Comparison of ENCODE assay signal across 8 cellular contexts in the genomic region with DNA sequence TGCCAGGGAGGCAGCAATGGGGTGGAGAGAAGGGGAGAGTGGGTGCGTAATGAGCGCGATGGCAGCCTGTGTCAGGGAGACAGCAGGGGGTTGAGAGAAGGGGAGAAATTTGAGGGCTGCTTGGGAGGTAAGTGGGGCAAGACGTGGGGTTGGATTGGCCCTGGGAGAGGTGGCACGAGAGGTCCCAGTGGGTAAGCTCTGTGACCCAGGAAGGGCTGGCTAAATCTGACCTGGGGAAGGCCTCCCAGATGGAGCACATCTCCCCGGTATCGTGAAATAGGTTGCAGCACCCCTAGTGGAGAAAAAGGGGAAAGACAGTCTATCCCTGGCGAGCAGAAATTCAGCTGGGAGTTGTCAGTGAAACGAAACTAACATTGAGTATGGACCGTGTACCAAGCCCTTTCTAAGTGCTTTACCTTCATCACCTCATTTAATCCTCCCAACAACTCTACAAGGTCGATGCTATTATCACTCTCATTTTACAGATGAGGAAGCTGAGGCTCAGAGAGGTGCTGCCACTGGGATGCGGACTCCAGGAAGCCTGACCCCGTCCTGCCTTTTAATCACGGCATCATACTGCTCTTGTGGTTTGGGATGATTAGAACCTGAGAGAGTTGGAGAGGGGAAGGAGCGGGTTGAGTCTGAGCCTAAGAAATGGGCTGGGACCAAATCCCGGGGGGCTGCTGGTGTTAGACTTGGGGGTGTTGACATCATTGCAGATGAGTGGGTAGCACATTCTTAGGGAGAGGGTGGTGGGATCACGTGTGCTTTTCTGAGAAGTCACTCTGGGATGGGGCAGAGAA. TPM values are rescaled to one million over a fixed set of nuclear protein-coding genes. Genes with fewer than 3 reads are reported as not detected.
A peak's percentile ranks its signal among the peaks of the same experiment; 100 is the strongest.
DNase-seq lines count a peak whose midpoint lies in the region; ATAC-seq and TF ChIP-seq lines count a peak whose summit lies in the region.

No MANE protein-coding gene starts in this region.

- peaks cover 24% of the 10 kb centered on the region for H3F3A ChIP-seq in GM23248 (ENCODE audit: insufficient read depth)

- H4K20me1 ChIP-seq in GM23248 (ENCODE audit: insufficient read depth): no peaks in the 10 kb centered on the region

- DNase-seq in GM23248 (peak; percentile 85), NCI-H2196 treated with DMSO at 0.1 percent for 48 hours (lab: John Stamatoyannopoulos, UW; ENCODE audit: unreplicated experiment) (peak; percentile 75), lower lobe of right lung (no peak)
- DNase-seq in activated CD4-positive, CD25-positive, alpha-beta regulatory T cell treated with anti-CD3 and anti-CD28 coated beads, Interleukin-2, amount 50 U/mL, for 72 hours: peak; percentile 54

- H3K79me2 ChIP-seq in GM23248 (ENCODE audit: insufficient read depth): peaks cover 9% of the 10 kb centered on the region

- in situ Hi-C loops in GM23248 (cut with MboI): no loop called here

- H3K27me3 ChIP-seq in GM23248 (replicated peaks; ENCODE audit: insufficient read depth) (no peaks in the 10 kb centered on the region), duodenal mucosa (ENCODE audit: control insufficient read depth in 1 of 2, insufficient read depth in 2 of 2, low read length in 2 of 2) (no peaks in the 10 kb centered on the region), lower lobe of right lung (ENCODE audit: low read depth) (no peaks in the 10 kb centered on the region)

- H3K9me3 ChIP-seq in GM23248 (ENCODE audit: low read depth): no peaks in the 10 kb centered on the region
- no peaks in the 10 kb centered on the region for H3K9me3 ChIP-seq in duodenal mucosa (ENCODE audit: control insufficient read depth in 1 of 2, low read length in 2 of 2)
- no peaks in the 10 kb centered on the region for H3K9me3 ChIP-seq in lower lobe of right lung

- H3K27me3 Mint-ChIP-seq in stimulated activated memory B cell treated with anti-CD40 and anti-IgM and Interleukin-4, amounts not matched to agents 10 μg/mL and 1 μg/mL and 100 μg/mL, for 72 hours: no peaks in the 10 kb centered on the region

- no peaks in the 10 kb centered on the region for H3K36me3 Mint-ChIP-seq in stimulated activated memory B cell treated with anti-CD40 and anti-IgM and Interleukin-4, amounts not matched to agents 10 μg/mL and 1 μg/mL and 100 μg/mL, for 72 hours

- intact Hi-C loops in lower lobe of right lung (cut with DNase I): loop anchor here (5.0 kb wide), 1 partner anchor 88 kb away; no protein-coding TSS in a partner anchor

- H3K4me1 Mint-ChIP-seq in stimulated activated memory B cell treated with anti-CD40 and anti-IgM and Interleukin-4, amounts not matched to agents 10 μg/mL and 1 μg/mL and 100 μg/mL, for 72 hours: peaks cover 38% of the 10 kb centered on the region

- peak overlapping the region; percentile 94 for H3K27ac Mint-ChIP-seq in stimulated activated memory B cell treated with anti-CD40 and anti-IgM and Interleukin-4, amounts not matched to agents 10 μg/mL and 1 μg/mL and 100 μg/mL, for 72 hours

- H3K4me3 Mint-ChIP-seq in stimulated activated memory B cell treated with anti-CD40 and anti-IgM and Interleukin-4, amounts not matched to agents 10 μg/mL and 1 μg/mL and 100 μg/mL, for 72 hours: peak overlapping the region; percentile 66

- H3K9me2 ChIP-seq in GM23248 (ENCODE audit: insufficient read depth): no peaks in the 10 kb centered on the region

- H3K9ac ChIP-seq in GM23248 (peak overlapping the region; percentile 90), duodenal mucosa (ENCODE audit: low read depth in 1 of 2, low read length in 2 of 2) (peak overlapping the region; percentile 55 to 71)

- H3K9me3 Mint-ChIP-seq in stimulated activated memory B cell treated with anti-CD40 and anti-IgM and Interleukin-4, amounts not matched to agents 10 μg/mL and 1 μg/mL and 100 μg/mL, for 72 hours: no peaks in the 10 kb centered on the region

- H3K27ac ChIP-seq in C4-2B: no peak overlapping the region; the same call in 1 of the 2 replicates
- peak overlapping the region; percentile 96 for H3K27ac ChIP-seq in GM23248
- no peak overlapping the region for H3K27ac ChIP-seq in duodenal mucosa (ENCODE audit: low read depth, low read length)
- peak overlapping the region; percentile 75 for H3K27ac ChIP-seq in lower lobe of right lung

- H3K4me3 ChIP-seq in GM23248 (peak overlapping the region; percentile 82), duodenal mucosa (ENCODE audit: low read depth in 1 of 2, low read length in 2 of 2) (peak overlapping the region; percentile 62 to 74), lower lobe of right lung (peak overlapping the region; percentile 49)

- ATAC-seq in lower lobe of right lung (peak; percentile 82 to 85), GM18858 (IDR thresholded peaks at IDR 0.05; ENCODE audit: unreplicated experiment) (no peak)
- ATAC-seq in stimulated activated memory B cell treated with anti-CD40 and anti-IgM and Interleukin-4, amounts not matched to agents 10 μg/mL and 1 μg/mL and 100 μg/mL, for 72 hours: peak; percentile 82

- peak overlapping the region; percentile 87 for H2AFZ ChIP-seq in GM23248

- H3K4me1 ChIP-seq in GM23248 (ENCODE audit: insufficient read depth): peaks cover 22% of the 10 kb centered on the region
- H3K4me1 ChIP-seq in duodenal mucosa (ENCODE audit: control insufficient read depth in 1 of 2, insufficient read depth in 2 of 2, low read length in 2 of 2): peaks cover 8 to 11% of the 10 kb centered on the region in 2 donors
- peaks cover 16% of the 10 kb centered on the region for H3K4me1 ChIP-seq in lower lobe of right lung

- H3K4me2 ChIP-seq in GM23248 (ENCODE audit: unreplicated experiment): peak overlapping the region; percentile 90

- H3K36me3 ChIP-seq in GM23248 (ENCODE audit: low read depth): no peaks in the 10 kb centered on the region
- H3K36me3 ChIP-seq in duodenal mucosa (ENCODE audit: control insufficient read depth in 1 of 2, insufficient read depth in 2 of 2, low read length in 2 of 2): no peaks in the 10 kb centered on the region
- no peaks in the 10 kb centered on the region for H3K36me3 ChIP-seq in lower lobe of right lung

- 18 to 19% methylated on average over 17 of the region's 17 CpGs for WGBS in GM23248 (ENCODE audit: low coverage in 1 of 2, low lambda C conversion rate in 2 of 2, missing lambda C conversion rate in 2 of 2), 2 experiments

- TF ChIP-seq CTCF in C4-2B (conservative IDR thresholded peaks at IDR 0.05) (peak; percentile 80), lower lobe of right lung (IDR thresholded peaks at IDR 0.05) (peak; percentile 95)

RNA-seq across cellular contexts. Expression of a gene that starts 56.6 kb away (rescaled TPM):
- total RNA-seq in GM23248 (2014; rRNA removed; shearing (Covaris generic)): 422 and 555 TPM in 2 replicates
- polyA plus RNA-seq in GM23248 (2016; fragmentation: Nextera tagmentation; extraction: Ambion mirVana): 444 and 449 TPM in 2 replicates
- 959 TPM for total RNA-seq in lower lobe of right lung

Comparison
In these comparisons a context has a peak if more than half of its experiments do, and no peak if none do; other contexts are left out.
1. H3K27ac ChIP-seq: peak in GM23248 (single experiment) and lower lobe of right lung (single experiment); none in C4-2B (single experiment) and duodenal mucosa (single experiment).
2. Peak in every context shown above with its lines, with median percentiles within 50 percentile points of each other: H3K4me3 ChIP-seq.